ENCODE assay signal across 11 cellular contexts in the genomic region with DNA sequence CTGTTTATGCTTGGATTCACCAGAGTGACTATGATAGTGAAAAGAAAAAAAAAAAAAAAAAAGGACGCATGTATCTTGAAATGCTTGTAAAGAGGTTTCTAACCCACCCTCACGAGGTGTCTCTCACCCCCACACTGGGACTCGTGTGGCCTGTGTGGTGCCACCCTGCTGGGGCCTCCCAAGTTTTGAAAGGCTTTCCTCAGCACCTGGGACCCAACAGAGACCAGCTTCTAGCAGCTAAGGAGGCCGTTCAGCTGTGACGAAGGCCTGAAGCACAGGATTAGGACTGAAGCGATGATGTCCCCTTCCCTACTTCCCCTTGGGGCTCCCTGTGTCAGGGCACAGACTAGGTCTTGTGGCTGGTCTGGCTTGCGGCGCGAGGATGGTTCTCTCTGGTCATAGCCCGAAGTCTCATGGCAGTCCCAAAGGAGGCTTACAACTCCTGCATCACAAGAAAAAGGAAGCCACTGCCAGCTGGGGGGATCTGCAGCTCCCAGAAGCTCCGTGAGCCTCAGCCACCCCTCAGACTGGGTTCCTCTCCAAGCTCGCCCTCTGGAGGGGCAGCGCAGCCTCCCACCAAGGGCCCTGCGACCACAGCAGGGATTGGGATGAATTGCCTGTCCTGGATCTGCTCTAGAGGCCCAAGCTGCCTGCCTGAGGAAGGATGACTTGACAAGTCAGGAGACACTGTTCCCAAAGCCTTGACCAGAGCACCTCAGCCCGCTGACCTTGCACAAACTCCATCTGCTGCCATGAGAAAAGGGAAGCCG. TPM values are rescaled to one million over a fixed set of nuclear protein-coding genes. Genes with fewer than 3 reads are reported as not detected.
DNase-seq lines count a peak whose midpoint lies in the region; ATAC-seq and TF ChIP-seq lines count a peak whose summit lies in the region.
"Had no signal": no experiment of that assay in that cellular context is flagged by ENCODE, and none has a peak within 500 bp of the region (broad histone marks: within the 10 kb centered on the region; RNA-seq: fewer than 3 reads in every experiment).

No MANE protein-coding gene starts in this region.

- H3K36me3 Mint-ChIP-seq in endothelial cell (ENCODE audit: low read depth, unreplicated experiment) (peaks cover 30% of the 10 kb centered on the region), nephron progenitor cell (ENCODE audit: low read depth) (peaks cover 48% of the 10 kb centered on the region)

- H3K9me3 Mint-ChIP-seq in endothelial cell (ENCODE audit: unreplicated experiment) (no peaks in the 10 kb centered on the region), nephron progenitor cell (no peaks in the 10 kb centered on the region)

- no peaks in the 10 kb centered on the region for H3K27me3 Mint-ChIP-seq in endothelial cell (ENCODE audit: unreplicated experiment)
- H3K27me3 Mint-ChIP-seq in nephron progenitor cell (ENCODE audit: low read depth, poor library complexity) = peaks cover 5% of the 10 kb centered on the region

- peaks cover 19% of the 10 kb centered on the region for H3K4me1 Mint-ChIP-seq in endothelial cell (ENCODE audit: unreplicated experiment)
- peaks cover 39% of the 10 kb centered on the region for H3K4me1 Mint-ChIP-seq in nephron progenitor cell

- DNase-seq in CD1c-positive myeloid dendritic cell (ENCODE audit: extremely low spot score) (peak; percentile 55), MV-4-11 (lab: John Stamatoyannopoulos, UW) (peak; percentile 71), endothelial cell (ENCODE audit: low spot score) (no peak), nephron progenitor cell (no peak), RKO (ENCODE audit: low spot score) (no peak), SHP77 (lab: John Stamatoyannopoulos, UW) (no peak), NCI-H1105 (lab: John Stamatoyannopoulos, UW) (no peak)
- DNase-seq: activated T-cell treated with anti-CD3 and anti-CD28 coated beads for 4 hours, NCI-H510A treated with DMSO at 0.1 percent for 48 hours had no signal

- TF ChIP-seq CTCF in endothelial cell (IDR thresholded peaks at IDR 0.05; ENCODE audit: unreplicated experiment) (no peak), nephron progenitor cell (IDR thresholded peaks at IDR 0.05) (no peak)

- H3K27ac Mint-ChIP-seq in endothelial cell (ENCODE audit: unreplicated experiment) (peak overlapping the region; percentile 77), nephron progenitor cell (peak overlapping the region; percentile 88)

- H3K4me3 Mint-ChIP-seq in endothelial cell (ENCODE audit: unreplicated experiment) (no peak overlapping the region), nephron progenitor cell (no peak overlapping the region)

- ATAC-seq in HG03045 (IDR thresholded peaks at IDR 0.05; ENCODE audit: unreplicated experiment) = no peak

RNA-seq across cellular contexts. Expression of a gene that starts 27.2 kb away (rescaled TPM):
- total RNA-seq in endothelial cell (ENCODE audit: unreplicated experiment) = not detected
- total RNA-seq: dermis microvascular lymphatic vessel endothelial cell had no signal

Comparison
In these comparisons a context has a peak if more than half of its experiments do, and no peak if none do; other contexts are left out.
1. DNase-seq: peak in CD1c-positive myeloid dendritic cell (single experiment) and MV-4-11 (single experiment); none in endothelial cell (single experiment), nephron progenitor cell (single experiment), RKO (single experiment), SHP77 (0 of 2) and NCI-H1105 (single experiment).